8 cellular contexts compared by ENCODE assay signal in the genomic region with DNA sequence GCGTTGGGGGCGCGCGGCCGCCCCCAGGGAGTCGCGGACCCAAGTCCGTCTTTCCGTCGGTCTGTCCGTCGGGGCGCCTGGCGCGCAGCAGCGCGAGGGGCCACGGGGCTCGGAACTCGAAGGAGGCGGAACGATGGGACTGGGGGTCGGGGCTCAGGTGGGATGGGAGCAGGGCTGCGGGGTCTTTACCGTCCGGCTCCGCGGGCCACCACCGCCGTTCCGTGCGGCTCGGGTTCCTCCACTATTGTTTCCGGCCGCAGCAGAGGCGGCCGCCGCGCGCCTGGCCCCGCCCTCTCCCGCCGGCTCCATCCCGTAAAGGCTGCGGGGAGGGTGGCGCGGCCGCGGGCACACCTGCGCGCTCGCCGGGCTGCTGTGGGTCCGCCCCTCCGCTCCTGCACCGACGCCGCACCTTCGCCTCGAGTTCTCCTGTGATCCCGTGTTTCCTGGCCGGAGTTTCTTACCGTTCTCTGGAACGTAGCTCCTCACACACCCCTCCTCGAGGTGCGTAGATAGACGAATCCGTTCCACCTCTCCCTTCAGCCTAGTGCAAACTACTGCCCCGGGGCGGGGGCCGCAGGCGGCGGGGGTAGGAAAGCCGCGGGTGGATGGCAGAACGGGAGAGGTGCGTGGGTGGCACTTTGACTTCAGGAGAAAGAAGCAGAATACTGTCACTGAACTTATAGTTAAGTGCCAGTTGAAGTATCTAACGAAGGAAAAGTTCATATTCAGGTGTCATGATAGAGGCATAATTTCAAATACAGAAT. TPM values are rescaled to one million over a fixed set of nuclear protein-coding genes. Genes with fewer than 3 reads are reported as not detected.
DNase-seq lines count a peak whose midpoint lies in the region; ATAC-seq, FAIRE-seq and TF ChIP-seq lines count a peak whose summit lies in the region.

Gene C21orf91 (minus strand): TSS at position 243 of the 764 bp plus-strand sequence. CDS start 1,038 bp downstream, outside the sequence.

- peak; percentile 93 for DNase-seq in AG08395 (ENCODE audit: low spot score)
- DNase-seq in NCI-H2227 treated with DMSO at 0.1 percent for 48 hours (lab: John Stamatoyannopoulos, UW): peak; percentile 89
- peak; percentile 71 for DNase-seq in activated CD4-positive, CD25-positive, alpha-beta regulatory T cell treated with anti-CD3 and anti-CD28 coated beads, Interleukin-2, amount 50 U/mL, for 16 hours (ENCODE audit: low read depth, low spot score)
- peak; percentile 90 for DNase-seq in central memory CD4-positive, alpha-beta T cell
- DNase-seq in keratinocyte (ENCODE audit: low read depth, low spot score): no peak
- peak; percentile 70 to 84 for DNase-seq in stimulated activated CD4-positive, alpha-beta T cell treated with anti-CD3 and anti-CD28 coated beads, Interleukin-15, amount 100 ng/mL, for 1 hour (ENCODE audit: low read depth in 1 of 2, low spot score in 1 of 2)

- peak within 1 kb of the TSS; percentile 92 for H3K27ac ChIP-seq in keratinocyte (ENCODE audit: control insufficient read depth, insufficient read depth, low read length)

- H3K9me3 ChIP-seq in keratinocyte (ENCODE audit: control insufficient read depth, low read depth, low read length): no peaks in the 10 kb centered on the region

- dilution Hi-C loops in keratinocyte (cut with MboI; ENCODE audit: extremely low pct_ligation_motif_present, low sequenced_read_pairs): no loop called here

- peak; percentile 52 for FAIRE-seq in keratinocyte (lab: Jason Lieb, UNC)

- H3K4me3 ChIP-seq in keratinocyte (ENCODE audit: control insufficient read depth in 2 of 3, extremely low read depth in 1 of 3, insufficient read depth in 2 of 3, low read depth in 1 of 3, low read length in 3 of 3): peak within 1 kb of the TSS; percentile 55 to 91 (median 88)

- no peaks in the 10 kb centered on the region for H3K9me1 ChIP-seq in keratinocyte (ENCODE audit: control insufficient read depth, extremely low read depth, insufficient read depth, low read length)

- H3K79me2 ChIP-seq in keratinocyte (ENCODE audit: control insufficient read depth, insufficient read depth, low read length): peaks cover 30% of the 10 kb centered on the region

- TF ChIP-seq CTCF in keratinocyte (optimal IDR thresholded peaks at IDR 0.05 in 1 of 3, IDR thresholded peaks at IDR 0.05 in 1 of 3, conservative IDR thresholded peaks at IDR 0.05 in 1 of 3; ENCODE audit: extremely low read depth in 1 of 3, insufficient read depth in 2 of 3, low read length in 3 of 3): no peak

- H3K36me3 ChIP-seq in keratinocyte (ENCODE audit: control insufficient read depth in 2 of 2, extremely low read depth in 1 of 2, insufficient read depth in 2 of 2, low read length in 2 of 2): peaks cover 4 to 6% of the 10 kb centered on the region in 2 experiments

- peaks cover 13% of the 10 kb centered on the region for H3K4me1 ChIP-seq in keratinocyte (ENCODE audit: control insufficient read depth, extremely low read depth, insufficient read depth, low read length)

- H2AFZ ChIP-seq in keratinocyte (ENCODE audit: control insufficient read depth, low read length): peak within 1 kb of the TSS; percentile 92

- ATAC-seq in GM18907 (IDR thresholded peaks at IDR 0.05; ENCODE audit: unreplicated experiment) (peak; percentile 94), HG03139 (IDR thresholded peaks at IDR 0.05; ENCODE audit: unreplicated experiment) (peak; percentile 79)

- H4K20me1 ChIP-seq in keratinocyte (ENCODE audit: control insufficient read depth, extremely low read depth, insufficient read depth, low read length): no peaks in the 10 kb centered on the region

- peak within 1 kb of the TSS; percentile 96 for H3K4me2 ChIP-seq in keratinocyte (ENCODE audit: control insufficient read depth, extremely low read depth, insufficient read depth, low read depth, low read length)

- peak within 1 kb of the TSS; percentile 88 for H3K9ac ChIP-seq in keratinocyte (ENCODE audit: control insufficient read depth, extremely low read depth, insufficient read depth, low read length)

- H3K27me3 ChIP-seq in keratinocyte (ENCODE audit: control insufficient read depth, extremely low read depth, insufficient read depth, low read length): no peaks in the 10 kb centered on the region

RNA-seq across cellular contexts. Expression of gene C21orf91, which starts in this region (rescaled TPM):
- 13.6 to 28.2 TPM (median 18.7 TPM) in 3 replicates for polyA plus RNA-seq in keratinocyte
- 17.3 TPM for polyA plus RNA-seq in keratinocyte (2011; ENCODE audit: low read depth)
- polyA plus RNA-seq in keratinocyte (2011; cell fraction: cytosol; rRNA removed): 9.3 and 26.4 TPM in 2 replicates
- polyA plus RNA-seq in keratinocyte (2011; cell fraction: nucleus; rRNA removed): 9.6 and 15.5 TPM in 2 replicates
- 13.6 and 24.2 TPM in 2 replicates for polyA plus RNA-seq in keratinocyte (2012; ENCODE audit: low replicate concordance)
- polyA minus RNA-seq in keratinocyte: 3.9 to 42.6 TPM (median 20.6 TPM) in 3 replicates
- 16.3 TPM for polyA minus RNA-seq in keratinocyte (2011; cell fraction: cytosol; rRNA and poly(A)+ RNA removed)
- 6.6 and 17.8 TPM in 2 replicates for polyA minus RNA-seq in keratinocyte (2011; cell fraction: nucleus; rRNA and poly(A)+ RNA removed)
